ENCODE assay signal across 13 cellular contexts in genomic region chr17:41178341-41178740, GRCh38.
DNase-seq lines count a peak whose midpoint lies in the region; ATAC-seq, FAIRE-seq and TF ChIP-seq lines count a peak whose summit lies in the region.
"Had no signal": no experiment of that assay in that cellular context is flagged by ENCODE, and none has a peak within 500 bp of the region (broad histone marks: within the 10 kb centered on the region; RNA-seq: fewer than 3 reads in every experiment).

No MANE protein-coding gene starts in this region.

- DNase-seq in EH (ENCODE audit: low read depth) (peak; percentile 70), RCC 7860 (ENCODE audit: low spot score) (peak; percentile 56), foreskin fibroblast (peak; percentile 56 to 78)
- DNase-seq in stimulated activated effector memory CD8-positive, alpha-beta T cell treated with anti-CD3 and anti-CD28 coated beads, Interleukin-12 subunit alpha, Interleukin-12 subunit beta, amount 100 ng/mL, for 72 hours (ENCODE audit: low spot score in 2 of 2), result no peak
- DNase-seq in activated T-cell treated with anti-CD3 and anti-CD28 coated beads, Interleukin-2, amount 50 U/mL, for 1 hour, result no peak
- DNase-seq: activated naive CD4-positive, alpha-beta T cell treated with anti-CD3 and anti-CD28 coated beads for 36 hours; Caco-2; stimulated activated CD4-positive, alpha-beta T cell treated with anti-CD3 and anti-CD28 coated beads, Interleukin-4, amount 100 ng/mL, for 1 hour had no signal

- H3K9me3 Mint-ChIP-seq in stimulated activated effector memory CD8-positive, alpha-beta T cell treated with anti-CD3 and anti-CD28 coated beads, Interleukin-12 subunit alpha, Interleukin-12 subunit beta, amount 100 ng/mL, for 72 hours, result no peaks in the 10 kb centered on the region
- H3K9me3 Mint-ChIP-seq: activated naive CD4-positive, alpha-beta T cell treated with anti-CD3 and anti-CD28 coated beads for 36 hours; natural killer cell treated with Interleukin-12 subunit alpha and Interleukin-12 subunit beta and Interleukin-15 and Interleukin-18, amount 100 ng/mL, for 72 hours had no signal

- H3K27ac Mint-ChIP-seq in stimulated activated effector memory CD8-positive, alpha-beta T cell treated with anti-CD3 and anti-CD28 coated beads, Interleukin-12 subunit alpha, Interleukin-12 subunit beta, amount 100 ng/mL, for 72 hours, result peak overlapping the region; percentile 7
- H3K27ac Mint-ChIP-seq: activated naive CD4-positive, alpha-beta T cell treated with anti-CD3 and anti-CD28 coated beads for 36 hours; natural killer cell treated with Interleukin-12 subunit alpha and Interleukin-12 subunit beta and Interleukin-15 and Interleukin-18, amount 100 ng/mL, for 72 hours had no signal

- no peak overlapping the region for H3K4me3 ChIP-seq in foreskin fibroblast (ENCODE audit: low read depth in 1 of 2, low read length in 2 of 2)
- H3K4me3 ChIP-seq: upper lobe of left lung had no signal

- no peak overlapping the region for H3K4me3 Mint-ChIP-seq in stimulated activated effector memory CD8-positive, alpha-beta T cell treated with anti-CD3 and anti-CD28 coated beads, Interleukin-12 subunit alpha, Interleukin-12 subunit beta, amount 100 ng/mL, for 72 hours
- H3K4me3 Mint-ChIP-seq: activated naive CD4-positive, alpha-beta T cell treated with anti-CD3 and anti-CD28 coated beads for 36 hours; natural killer cell treated with Interleukin-12 subunit alpha and Interleukin-12 subunit beta and Interleukin-15 and Interleukin-18, amount 100 ng/mL, for 72 hours had no signal

- FAIRE-seq in RCC 7860 (lab: Jason Lieb, UNC), result peak; percentile 25

- no peak for TF ChIP-seq CTCF in foreskin fibroblast (IDR thresholded peaks at IDR 0.05; ENCODE audit: low read depth, low read length)

- no peaks in the 10 kb centered on the region for H3K4me1 Mint-ChIP-seq in stimulated activated effector memory CD8-positive, alpha-beta T cell treated with anti-CD3 and anti-CD28 coated beads, Interleukin-12 subunit alpha, Interleukin-12 subunit beta, amount 100 ng/mL, for 72 hours

- peak; percentile 85 for ATAC-seq in stimulated activated effector memory CD8-positive, alpha-beta T cell treated with anti-CD3 and anti-CD28 coated beads, Interleukin-12 subunit alpha, Interleukin-12 subunit beta, amount 100 ng/mL, for 72 hours
- ATAC-seq in HG03280 (IDR thresholded peaks at IDR 0.05; ENCODE audit: unreplicated experiment) (no peak), HG03045 (IDR thresholded peaks at IDR 0.05; ENCODE audit: unreplicated experiment) (no peak)
- ATAC-seq: natural killer cell treated with Interleukin-12 subunit alpha and Interleukin-12 subunit beta and Interleukin-15 and Interleukin-18, amount 100 ng/mL, for 72 hours; right cardiac atrium had no signal

- no peaks in the 10 kb centered on the region for H3K36me3 Mint-ChIP-seq in stimulated activated effector memory CD8-positive, alpha-beta T cell treated with anti-CD3 and anti-CD28 coated beads, Interleukin-12 subunit alpha, Interleukin-12 subunit beta, amount 100 ng/mL, for 72 hours
- H3K36me3 Mint-ChIP-seq: natural killer cell treated with Interleukin-12 subunit alpha and Interleukin-12 subunit beta and Interleukin-15 and Interleukin-18, amount 100 ng/mL, for 72 hours had no signal

Comparison
In these comparisons a context has a peak if more than half of its experiments do, and no peak if none do; other contexts are left out.
1. DNase-seq: peak in EH (single experiment), RCC 7860 (single experiment) and foreskin fibroblast (2 of 2); none in stimulated activated effector memory CD8-positive, alpha-beta T cell treated with anti-CD3 and anti-CD28 coated beads, Interleukin-12 subunit alpha, Interleukin-12 subunit beta, amount 100 ng/mL, for 72 hours (0 of 2) and activated T-cell treated with anti-CD3 and anti-CD28 coated beads, Interleukin-2, amount 50 U/mL, for 1 hour (single experiment).